13 cellular contexts compared by ENCODE assay signal in genomic region chr6:21741221-21742109, GRCh38.
DNase-seq lines count a peak whose midpoint lies in the region; ATAC-seq and TF ChIP-seq lines count a peak whose summit lies in the region.
"Had no signal": no experiment of that assay in that cellular context is flagged by ENCODE, and none has a peak within 500 bp of the region (broad histone marks: within the 10 kb centered on the region; RNA-seq: fewer than 3 reads in every experiment).

No MANE protein-coding gene starts in this region.

- H3K9me3 ChIP-seq in iPS-15b (ENCODE audit: control insufficient read depth, insufficient read depth, low read length) (no peaks in the 10 kb centered on the region), suprapubic skin (no peaks in the 10 kb centered on the region)

- no peak for TF ChIP-seq EP300 in suprapubic skin (IDR thresholded peaks at IDR 0.05)

- H3K36me3 ChIP-seq in iPS-15b (ENCODE audit: control insufficient read depth, insufficient read depth, low read length) (no peaks in the 10 kb centered on the region), suprapubic skin (no peaks in the 10 kb centered on the region)

- TF ChIP-seq POLR2A in suprapubic skin (IDR thresholded peaks at IDR 0.05): no peak

- H3K27me3 ChIP-seq in iPS-15b (ENCODE audit: control insufficient read depth, insufficient read depth, low read length) (no peaks in the 10 kb centered on the region), suprapubic skin (no peaks in the 10 kb centered on the region)

- peak; percentile 68 for ATAC-seq in SK-N-SH treated with all-trans-retinoic acid at 6 μM for 48 hours
- ATAC-seq: activated CD4-positive, alpha-beta T cell treated with anti-CD3 and anti-CD28 coated beads for 36 hours; left ventricle myocardium superior had no signal

- peaks cover 57% of the 10 kb centered on the region for H3K4me1 ChIP-seq in iPS-15b (ENCODE audit: control insufficient read depth, insufficient read depth, low read length)
- no peaks in the 10 kb centered on the region for H3K4me1 ChIP-seq in suprapubic skin

- H3K9ac ChIP-seq in iPS-15b (ENCODE audit: low read depth, low read length): no peak overlapping the region

- no peaks in the 10 kb centered on the region for H3K9me3 Mint-ChIP-seq in type B pancreatic cell
- H3K9me3 Mint-ChIP-seq: central memory CD8-positive, alpha-beta T cell had no signal

- no peaks in the 10 kb centered on the region for H3K27me3 Mint-ChIP-seq in type B pancreatic cell

- DNase-seq in NCI-H82 (lab: John Stamatoyannopoulos, UW): peak; percentile 41
- no peak for DNase-seq in NCI-H82 treated with DMSO at 0.1 percent for 48 hours (lab: John Stamatoyannopoulos, UW; ENCODE audit: unreplicated experiment)
- DNase-seq in type B pancreatic cell (ENCODE audit: extremely low spot score, unreplicated experiment): no peak
- DNase-seq in MV-4-11 (lab: John Stamatoyannopoulos, UW): no peak
- DNase-seq in NAMALWA (ENCODE audit: low spot score): no peak
- no peak for DNase-seq in suprapubic skin (ENCODE audit: low spot score in 2 of 2)
- DNase-seq: activated CD4-positive, alpha-beta T cell treated with anti-CD3 and anti-CD28 coated beads for 36 hours; activated gamma-delta T cell treated with Interleukin-2 at 50 U/mL for 16 hours; GDM1; left ventricle myocardium superior had no signal

- no peak overlapping the region for H3K27ac ChIP-seq in suprapubic skin

- H3K4me1 Mint-ChIP-seq in type B pancreatic cell (ENCODE audit: unreplicated experiment): peaks cover 55% of the 10 kb centered on the region
- H3K4me1 Mint-ChIP-seq: central memory CD8-positive, alpha-beta T cell had no signal

- TF ChIP-seq CTCF in type B pancreatic cell (conservative IDR thresholded peaks at IDR 0.05): no peak
- no peak for TF ChIP-seq CTCF in suprapubic skin (IDR thresholded peaks at IDR 0.05)

- peak overlapping the region; percentile 75 for H3K4me3 Mint-ChIP-seq in type B pancreatic cell
- H3K4me3 Mint-ChIP-seq: activated CD4-positive, alpha-beta T cell treated with anti-CD3 and anti-CD28 coated beads for 36 hours; central memory CD8-positive, alpha-beta T cell had no signal

- H3K4me3 ChIP-seq in iPS-15b (ENCODE audit: low read depth, low read length) (peak overlapping the region; percentile 14), suprapubic skin (no peak overlapping the region)

- H3K27ac Mint-ChIP-seq in type B pancreatic cell: peak overlapping the region; percentile 12
- H3K27ac Mint-ChIP-seq: activated CD4-positive, alpha-beta T cell treated with anti-CD3 and anti-CD28 coated beads for 36 hours had no signal

- 56% methylated on average over 6 of the region's 6 CpGs for WGBS in suprapubic skin

- peaks cover 4% of the 10 kb centered on the region for H3K36me3 Mint-ChIP-seq in type B pancreatic cell

TF ChIP-seq in SK-N-SH treated with all-trans-retinoic acid at 6 μM for 48 hours, 23 proteins besides CTCF, POLR2A, EP300 and RAD21:
- peak; percentile 34; the same call in 1 of the 2 replicates for TF ChIP-seq SNAI2 (CRISPR knock-in tag; IDR thresholded peaks at IDR 0.05)
- TF ChIP-seq ISL1 (CRISPR knock-in tag; IDR thresholded peaks at IDR 0.05): peak; percentile 82
- TF ChIP-seq, protein P1, sequence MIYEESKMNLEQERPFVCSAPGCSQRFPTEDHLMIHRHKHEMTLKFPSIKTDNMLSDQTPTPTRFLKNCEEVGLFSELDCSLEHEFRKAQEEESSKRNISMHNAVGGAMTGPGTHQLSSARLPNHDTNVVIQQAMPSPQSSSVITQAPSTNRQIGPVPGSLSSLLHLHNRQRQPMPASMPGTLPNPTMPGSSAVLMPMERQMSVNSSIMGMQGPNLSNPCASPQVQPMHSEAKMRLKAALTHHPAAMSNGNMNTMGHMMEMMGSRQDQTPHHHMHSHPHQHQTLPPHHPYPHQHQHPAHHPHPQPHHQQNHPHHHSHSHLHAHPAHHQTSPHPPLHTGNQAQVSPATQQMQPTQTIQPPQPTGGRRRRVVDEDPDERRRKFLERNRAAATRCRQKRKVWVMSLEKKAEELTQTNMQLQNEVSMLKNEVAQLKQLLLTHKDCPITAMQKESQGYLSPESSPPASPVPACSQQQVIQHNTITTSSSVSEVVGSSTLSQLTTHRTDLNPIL (CRISPR knock-in tag; IDR thresholded peaks at IDR 0.05; ENCODE audit: low read depth): peak; percentile 32; the same call in 1 of the 2 replicates
- TF ChIP-seq ARNTL (CRISPR knock-in tag; IDR thresholded peaks at IDR 0.05; ENCODE audit: borderline replicate concordance, low read depth): no peak
- no peak for TF ChIP-seq ZFP3 (CRISPR knock-in tag; IDR thresholded peaks at IDR 0.05)
- TF ChIP-seq CSDC2 (CRISPR knock-in tag; IDR thresholded peaks at IDR 0.05): no peak
- TF ChIP-seq ZC3H10 (CRISPR knock-in tag; IDR thresholded peaks at IDR 0.05): peak; percentile 73; the same call in 1 of the 2 replicates
